In the genomic region with DNA sequence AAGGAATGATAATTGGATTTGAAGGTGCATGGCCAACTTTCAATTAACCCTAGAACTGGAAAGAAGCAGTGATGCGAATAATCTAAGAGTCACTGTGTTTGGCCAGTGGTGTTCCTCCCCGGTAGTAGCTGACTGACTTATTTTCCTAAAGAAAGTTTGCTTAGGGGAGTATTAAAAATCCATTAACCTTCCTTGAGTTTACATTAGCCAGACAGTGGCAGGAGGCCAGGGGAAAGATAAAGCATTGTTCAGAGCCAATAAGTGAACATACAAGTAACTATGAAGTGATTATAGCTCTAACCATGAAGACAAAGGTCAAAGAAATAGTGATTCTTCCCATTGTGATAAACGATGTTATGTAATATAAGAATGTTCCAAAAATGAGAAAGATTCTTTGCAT, we compare ENCODE assay signal across 24 cellular contexts. TPM values are rescaled to one million over a fixed set of nuclear protein-coding genes. Genes with fewer than 3 reads are reported as not detected.
DNase-seq lines count a peak whose midpoint lies in the region; ATAC-seq and TF ChIP-seq lines count a peak whose summit lies in the region.
"Had no signal": no experiment of that assay in that cellular context is flagged by ENCODE, and none has a peak within 500 bp of the region (broad histone marks: within the 10 kb centered on the region; RNA-seq: fewer than 3 reads in every experiment).

No MANE protein-coding gene starts in this region.

- no peaks in the 10 kb centered on the region for H3K9me3 ChIP-seq in transverse colon
- H3K9me3 ChIP-seq: BLaER1 treated with 17β-estradiol and CSF1 and Interleukin-3, amounts not matched to agents 10 nM and 100 nM; Peyer's patch had no signal

- H3K27ac Mint-ChIP-seq in nephron progenitor cell, result no peak overlapping the region
- no peak overlapping the region for H3K27ac Mint-ChIP-seq in activated naive CD4-positive, alpha-beta T cell treated with anti-CD3 and anti-CD28 coated beads, Interleukin-2, amount 10 ng/mL, durations not matched to agents 7 days and 5 days

- H3K4me1 ChIP-seq in transverse colon, result no peaks in the 10 kb centered on the region
- H3K4me1 ChIP-seq: Peyer's patch had no signal

- peak; percentile 44 for DNase-seq in Caki2 (ENCODE audit: low read depth)
- DNase-seq in NCI-H226, result peak; percentile 63
- DNase-seq in fibroblast of the aortic adventitia (ENCODE audit: low read depth), result peak; percentile 75
- DNase-seq in renal cortical epithelial cell (ENCODE audit: low read depth), result peak; percentile 78
- no peak for DNase-seq in nephron progenitor cell
- no peak for DNase-seq in activated naive CD4-positive, alpha-beta T cell treated with anti-CD3 and anti-CD28 coated beads, Interleukin-2, amount 10 ng/mL, durations not matched to agents 7 days and 5 days
- no peak for DNase-seq in transverse colon
- DNase-seq: 8988T; CD8-positive, alpha-beta memory T cell; DMS53; EL; GF-D8; Kasumi-1; MM.1S; NCI-H1092; NCI-H1436; NCI-H187 treated with DMSO at 0.1 percent for 48 hours; NCI-H2227 treated with DMSO at 0.1 percent for 48 hours; NCI-H524; NCI-H82; Peyer's patch had no signal

- in situ Hi-C loops in Caki2 (cut with HindIII; ENCODE audit: low pct_unique_long_range_greater_than_20kb, low sequenced_read_pairs) (no loop called here), transverse colon (cut with MboI; ENCODE audit: low pct_ligation_motif_present in 1 of 4, low pct_unique_long_range_greater_than_20kb in 1 of 4, low sequenced_read_pairs in 3 of 4) (no loop called here)

- no peaks in the 10 kb centered on the region for H3K9me3 Mint-ChIP-seq in nephron progenitor cell
- H3K9me3 Mint-ChIP-seq in activated naive CD4-positive, alpha-beta T cell treated with anti-CD3 and anti-CD28 coated beads, Interleukin-2, amount 10 ng/mL, durations not matched to agents 7 days and 5 days, result no peaks in the 10 kb centered on the region
- H3K9me3 Mint-ChIP-seq: CD8-positive, alpha-beta memory T cell had no signal

- ATAC-seq in HG02571 (IDR thresholded peaks at IDR 0.05; ENCODE audit: unreplicated experiment), result no peak

- H3K4me3 Mint-ChIP-seq in nephron progenitor cell, result no peak overlapping the region
- no peak overlapping the region for H3K4me3 Mint-ChIP-seq in activated naive CD4-positive, alpha-beta T cell treated with anti-CD3 and anti-CD28 coated beads, Interleukin-2, amount 10 ng/mL, durations not matched to agents 7 days and 5 days
- H3K4me3 Mint-ChIP-seq: CD8-positive, alpha-beta memory T cell had no signal

- TF ChIP-seq EP300 in transverse colon (IDR thresholded peaks at IDR 0.05; ENCODE audit: low read depth), result no peak

- no peak for TF ChIP-seq CTCF in fibroblast of the aortic adventitia (IDR thresholded peaks at IDR 0.05; ENCODE audit: insufficient read depth, low read length)
- TF ChIP-seq CTCF in nephron progenitor cell (IDR thresholded peaks at IDR 0.05), result no peak
- TF ChIP-seq CTCF in transverse colon (IDR thresholded peaks at IDR 0.05), result no peak

- H3K27me3 ChIP-seq in transverse colon, result peaks cover 9% of the 10 kb centered on the region
- H3K27me3 ChIP-seq: BLaER1 treated with 17β-estradiol and CSF1 and Interleukin-3, amounts not matched to agents 10 nM and 100 nM; Peyer's patch had no signal

- 21 to 47% methylated on average over 3 of the region's 3 CpGs for WGBS in transverse colon (ENCODE audit: low coverage in 1 of 2), 2 donors

- TF ChIP-seq POLR2A in transverse colon (IDR thresholded peaks at IDR 0.05), result no peak

- no peaks in the 10 kb centered on the region for H3K36me3 Mint-ChIP-seq in nephron progenitor cell (ENCODE audit: low read depth)
- no peaks in the 10 kb centered on the region for H3K36me3 Mint-ChIP-seq in activated naive CD4-positive, alpha-beta T cell treated with anti-CD3 and anti-CD28 coated beads, Interleukin-2, amount 10 ng/mL, durations not matched to agents 7 days and 5 days
- H3K36me3 Mint-ChIP-seq: CD8-positive, alpha-beta memory T cell had no signal

- no peak overlapping the region for H3K27ac ChIP-seq in transverse colon
- H3K27ac ChIP-seq: BLaER1 treated with 17β-estradiol and CSF1 and Interleukin-3, amounts not matched to agents 10 nM and 100 nM; Peyer's patch had no signal

- peaks cover 87% of the 10 kb centered on the region for H3K27me3 Mint-ChIP-seq in nephron progenitor cell (ENCODE audit: low read depth, poor library complexity)
- H3K27me3 Mint-ChIP-seq in activated naive CD4-positive, alpha-beta T cell treated with anti-CD3 and anti-CD28 coated beads, Interleukin-2, amount 10 ng/mL, durations not matched to agents 7 days and 5 days, result peaks cover 9% of the 10 kb centered on the region

- intact Hi-C loops in transverse colon (cut with DNase I; ENCODE audit: low total_unique reads), result no loop called here

- CTCF ChIA-PET in activated naive CD4-positive, alpha-beta T cell treated with anti-CD3 and anti-CD28 coated beads, Interleukin-2, amount 10 ng/mL, durations not matched to agents 7 days and 5 days (lab: Charles Lee), result no interaction called here

- no peaks in the 10 kb centered on the region for H3K36me3 ChIP-seq in transverse colon
- H3K36me3 ChIP-seq: BLaER1 treated with 17β-estradiol and CSF1 and Interleukin-3, amounts not matched to agents 10 nM and 100 nM; Peyer's patch had no signal

- H3K4me3 ChIP-seq in fibroblast of the aortic adventitia (ENCODE audit: low read depth, low read length), result no peak overlapping the region
- H3K4me3 ChIP-seq in transverse colon, result no peak overlapping the region
- H3K4me3 ChIP-seq: BLaER1 treated with 17β-estradiol and CSF1 and Interleukin-3, amounts not matched to agents 10 nM and 100 nM; Peyer's patch had no signal

- no peaks in the 10 kb centered on the region for H3K4me1 Mint-ChIP-seq in nephron progenitor cell
- H3K4me1 Mint-ChIP-seq in activated naive CD4-positive, alpha-beta T cell treated with anti-CD3 and anti-CD28 coated beads, Interleukin-2, amount 10 ng/mL, durations not matched to agents 7 days and 5 days, result no peaks in the 10 kb centered on the region
- H3K4me1 Mint-ChIP-seq: CD8-positive, alpha-beta memory T cell had no signal

RNA-seq across cellular contexts. Expression of a gene that starts 8.9 kb away (rescaled TPM):
- total RNA-seq in Caki2 (2014; rRNA removed; shearing (Covaris generic); ENCODE audit: low replicate concordance), result not detected in 2 replicates
- total RNA-seq in fibroblast of the aortic adventitia (ENCODE audit: low replicate concordance) (not detected in 2 replicates), renal cortical epithelial cell (not detected in 2 replicates), transverse colon (not detected)
- total RNA-seq: CD8-positive, alpha-beta memory T cell; H1; Peyer's patch had no signal

RNA-seq across cellular contexts. Expression of a gene that starts 13.4 kb away (rescaled TPM):
- 177 and 197 TPM in 2 replicates for total RNA-seq in Caki2 (2014; rRNA removed; shearing (Covaris generic); ENCODE audit: low replicate concordance)
- total RNA-seq in fibroblast of the aortic adventitia (ENCODE audit: low replicate concordance) (89.0 and 210 TPM in 2 replicates), renal cortical epithelial cell (48.4 and 64.6 TPM in 2 replicates), transverse colon (10 to 100 TPM; 19.9 to 69.9 (median 50.9) TPM)

Comparison
In these comparisons a context has a peak if more than half of its experiments do, and no peak if none do; other contexts are left out.
1. DNase-seq: peak in Caki2 (single experiment), NCI-H226 (single experiment), fibroblast of the aortic adventitia (single experiment) and renal cortical epithelial cell (single experiment); none in nephron progenitor cell (single experiment), activated naive CD4-positive, alpha-beta T cell treated with anti-CD3 and anti-CD28 coated beads, Interleukin-2, amount 10 ng/mL, durations not matched to agents 7 days and 5 days (single experiment) and transverse colon (single experiment).